ENCODE assay signal across 1 cellular context in genomic region chr22:40220316-40221054, GRCh38.
TF ChIP-seq lines count a peak whose summit lies in the region.

No MANE protein-coding gene starts in this region.

TF ChIP-seq in GM12878, 131 proteins besides CTCF, POLR2A, EP300 and RAD21:
- TF ChIP-seq ZNF592 (IDR thresholded peaks at IDR 0.05) = no peak
- TF ChIP-seq CEBPB (IDR thresholded peaks at IDR 0.05; ENCODE audit: borderline replicate concordance in 1 of 2, low read depth in 2 of 2, low read length in 2 of 2) = no peak
- no peak for TF ChIP-seq ZBTB4 (CRISPR knock-in tag; IDR thresholded peaks at IDR 0.05)
- no peak for TF ChIP-seq PBX3 (IDR thresholded peaks at IDR 0.05; ENCODE audit: insufficient replicate concordance, low read depth, low read length)
- TF ChIP-seq NFIC (IDR thresholded peaks at IDR 0.05; ENCODE audit: low read depth, low read length) = no peak
- no peak for TF ChIP-seq IRF3 (IDR thresholded peaks at IDR 0.05)
- no peak for TF ChIP-seq YBX1 (IDR thresholded peaks at IDR 0.05)
- no peak for TF ChIP-seq SUPT20H (IDR thresholded peaks at IDR 0.05; ENCODE audit: borderline replicate concordance, control insufficient read depth, low read depth, low read length)
- TF ChIP-seq SREBF2 (IDR thresholded peaks at IDR 0.05; ENCODE audit: low read length) = no peak
- no peak for TF ChIP-seq RAD51 (IDR thresholded peaks at IDR 0.05)
- no peak for TF ChIP-seq HDAC2 (IDR thresholded peaks at IDR 0.05)
- no peak for TF ChIP-seq KLF5 (IDR thresholded peaks at IDR 0.05; ENCODE audit: partially characterized antibody)
- TF ChIP-seq SPI1 (IDR thresholded peaks at IDR 0.05; ENCODE audit: borderline replicate concordance, insufficient read depth, low read depth, low read length) = no peak
- TF ChIP-seq HCFC1 (IDR thresholded peaks at IDR 0.05; ENCODE audit: low read length) = no peak
- TF ChIP-seq ATF2 (IDR thresholded peaks at IDR 0.05; ENCODE audit: low read length) = no peak
- TF ChIP-seq ZBTB40 (IDR thresholded peaks at IDR 0.05; ENCODE audit: borderline replicate concordance) = no peak
- no peak for TF ChIP-seq CUX1 (IDR thresholded peaks at IDR 0.05; ENCODE audit: insufficient replicate concordance, low read depth, low read length)
- no peak for TF ChIP-seq IRF4 (IDR thresholded peaks at IDR 0.05; ENCODE audit: low read depth, low read length)
